In genomic region chr2:100820346-100821254, GRCh38 we compare ENCODE assay signal across 8 cellular contexts. TPM values are rescaled to one million over a fixed set of nuclear protein-coding genes. Genes with fewer than 3 reads are reported as not detected.
DNase-seq lines count a peak whose midpoint lies in the region; ATAC-seq and TF ChIP-seq lines count a peak whose summit lies in the region.

No MANE protein-coding gene starts in this region.

- H3K4me3 ChIP-seq in WERI-Rb-1 (ENCODE audit: low read depth, low read length) (peak overlapping the region; percentile 34), neuronal stem cell (ENCODE audit: low read length in 2 of 2) (peak overlapping the region; percentile 29 to 81), BE2C (ENCODE audit: low read depth, low read length) (no peak overlapping the region), OCI-LY7 (ENCODE audit: low read depth, low read length, poor library complexity, severe bottlenecking) (no peak overlapping the region)

- no peak overlapping the region for H2BK120ac ChIP-seq in neuronal stem cell (ENCODE audit: low read depth, low read length)

- H2BK12ac ChIP-seq in neuronal stem cell (ENCODE audit: low read length): no peak overlapping the region

- CTCF ChIA-PET in CD4-positive, alpha-beta T cell (lab: Charles Lee): no interaction called here
- CTCF ChIA-PET in OCI-LY7 (lab: Charles Lee; ENCODE audit: unreplicated experiment): no interaction called here

- H3K36me3 Mint-ChIP-seq in CD4-positive, alpha-beta T cell (ENCODE audit: low read depth): no peaks in the 10 kb centered on the region

- peak overlapping the region; percentile 83 for H3K18ac ChIP-seq in neuronal stem cell (ENCODE audit: low read length)

- no peak overlapping the region for H3K27ac ChIP-seq in CD4-positive, alpha-beta T cell (ENCODE audit: low read depth, low read length)
- no peak overlapping the region for H3K27ac ChIP-seq in WERI-Rb-1
- H3K27ac ChIP-seq in neuronal stem cell (replicated peaks; ENCODE audit: low read length): no peak overlapping the region
- H3K27ac ChIP-seq in OCI-LY7 (ENCODE audit: low read depth, low read length, poor library complexity, severe bottlenecking): no peak overlapping the region

- no peaks in the 10 kb centered on the region for H3K9me3 ChIP-seq in CD4-positive, alpha-beta T cell (ENCODE audit: control insufficient read depth, low read length)
- H3K9me3 ChIP-seq in WERI-Rb-1 (ENCODE audit: severe bottlenecking): no peaks in the 10 kb centered on the region
- H3K9me3 ChIP-seq in neuronal stem cell (replicated peaks in 1 of 2; ENCODE audit: control insufficient read depth in 2 of 2, insufficient read depth in 1 of 2, low read depth in 1 of 2, low read length in 2 of 2): no peaks in the 10 kb centered on the region
- no peaks in the 10 kb centered on the region for H3K9me3 ChIP-seq in BE2C
- no peaks in the 10 kb centered on the region for H3K9me3 ChIP-seq in OCI-LY7 (ENCODE audit: low read length)

- H3K36me3 ChIP-seq in WERI-Rb-1: no peaks in the 10 kb centered on the region
- H3K36me3 ChIP-seq in neuronal stem cell (replicated peaks in 1 of 2; ENCODE audit: control insufficient read depth in 2 of 2, insufficient read depth in 2 of 2, low read length in 2 of 2): no peaks in the 10 kb centered on the region
- no peaks in the 10 kb centered on the region for H3K36me3 ChIP-seq in BE2C
- no peaks in the 10 kb centered on the region for H3K36me3 ChIP-seq in OCI-LY7 (ENCODE audit: insufficient read depth, low read length)

- H3K27me3 Mint-ChIP-seq in CD4-positive, alpha-beta T cell: peaks cover 46% of the 10 kb centered on the region

- H3K9me2 ChIP-seq in OCI-LY7 (ENCODE audit: insufficient read depth, low read length): no peaks in the 10 kb centered on the region

- H3K14ac ChIP-seq in neuronal stem cell (ENCODE audit: low read length): no peak overlapping the region

- H3K27me3 ChIP-seq in CD4-positive, alpha-beta T cell (ENCODE audit: control insufficient read depth, insufficient read depth, low read length): peaks cover 19% of the 10 kb centered on the region
- H3K27me3 ChIP-seq in WERI-Rb-1 (ENCODE audit: insufficient read depth, low read depth, severe bottlenecking) (peaks cover 30% of the 10 kb centered on the region), neuronal stem cell (ENCODE audit: control insufficient read depth in 3 of 3, insufficient read depth in 3 of 3, low read depth in 1 of 3, low read length in 3 of 3) (peaks cover 14 to 88% (median 38%) of the 10 kb centered on the region in 3 experiments), BE2C (peaks cover 41% of the 10 kb centered on the region)

- no peaks in the 10 kb centered on the region for H3K79me1 ChIP-seq in neuronal stem cell (ENCODE audit: low read depth, low read length)

- H3K9ac ChIP-seq in neuronal stem cell (ENCODE audit: low read depth, low read length, poor library complexity): peak overlapping the region; percentile 84

- ATAC-seq in CD4-positive, alpha-beta T cell (ENCODE audit: poor library complexity): no peak
- peak; percentile 58 for ATAC-seq in esophagus mucosa
- ATAC-seq in HG03521 (IDR thresholded peaks at IDR 0.05; ENCODE audit: unreplicated experiment): no peak

- no peaks in the 10 kb centered on the region for H3K79me2 ChIP-seq in OCI-LY7 (ENCODE audit: insufficient read depth, low read depth, low read length)

- no CpG with 5 or more reads among the region's 90 CpGs for WGBS in neuronal stem cell (ENCODE audit: extremely low coverage in 2 of 2, insufficient read length in 2 of 2, insufficient replicate concordance in 1 of 2), 2 donors

- peak overlapping the region; percentile 58 for H2BK5ac ChIP-seq in neuronal stem cell (ENCODE audit: low read length)

- no peak overlapping the region for H3K27ac Mint-ChIP-seq in CD4-positive, alpha-beta T cell

- H3K4me1 ChIP-seq in neuronal stem cell (ENCODE audit: control insufficient read depth in 2 of 2, insufficient read depth in 1 of 2, low read depth in 1 of 2, low read length in 2 of 2) (peaks cover 0 to 5% of the 10 kb centered on the region in 2 donors), BE2C (no peaks in the 10 kb centered on the region), OCI-LY7 (ENCODE audit: insufficient read depth, low read length, poor library complexity, severe bottlenecking) (no peaks in the 10 kb centered on the region)

- no TSS peak for BruUV-seq in OCI-LY7 (replicated peaks; lab: Mats Ljungman, UMichigan)

- peak overlapping the region; percentile 32 for H2BK15ac ChIP-seq in neuronal stem cell (ENCODE audit: low read length)

- peak overlapping the region; percentile 77 for H3K23ac ChIP-seq in neuronal stem cell (ENCODE audit: low read depth, low read length, poor library complexity)

- H4K8ac ChIP-seq in neuronal stem cell (ENCODE audit: low read depth, low read length): no peak overlapping the region

- peak overlapping the region; percentile 72 for H3K4me3 Mint-ChIP-seq in CD4-positive, alpha-beta T cell

- H4K20me1 ChIP-seq in OCI-LY7 (ENCODE audit: insufficient read depth, low read length): no peaks in the 10 kb centered on the region

- H2AFZ ChIP-seq in neuronal stem cell (ENCODE audit: low read length) (peak overlapping the region; percentile 90), OCI-LY7 (ENCODE audit: low read length) (no peak overlapping the region)

- no peak overlapping the region for H2AK5ac ChIP-seq in neuronal stem cell (ENCODE audit: low read depth, low read length)

- POLR2A ChIA-PET in CD4-positive, alpha-beta T cell (lab: Charles Lee): interaction anchor here (1.0 kb wide), 1 partner anchor 179 kb away, joined by 3 read pairs; no protein-coding TSS in a partner anchor
- POLR2A ChIA-PET in OCI-LY7 (lab: Charles Lee): no interaction called here

- no peaks in the 10 kb centered on the region for H3K9me3 Mint-ChIP-seq in CD4-positive, alpha-beta T cell

- H4K91ac ChIP-seq in neuronal stem cell (ENCODE audit: low read depth, low read length, poor library complexity): no peak overlapping the region

- peak overlapping the region; percentile 85 for H3K4me2 ChIP-seq in neuronal stem cell (ENCODE audit: insufficient read depth, low read length, poor library complexity, severe bottlenecking)
- no peak overlapping the region for H3K4me2 ChIP-seq in OCI-LY7 (ENCODE audit: low read length)

- no peak for DNase-seq in CD4-positive, alpha-beta T cell
- DNase-seq in WERI-Rb-1: no peak
- no peak for DNase-seq in neuronal stem cell (ENCODE audit: low spot score)
- no peak for DNase-seq in middle frontal gyrus (ENCODE audit: extremely low spot score, low spot score)
- DNase-seq in BE2C: no peak
- DNase-seq in OCI-LY7 (ENCODE audit: low spot score): no peak

- no peak for TF ChIP-seq CTCF in CD4-positive, alpha-beta T cell (IDR thresholded peaks at IDR 0.05)
- TF ChIP-seq CTCF in WERI-Rb-1 (IDR thresholded peaks at IDR 0.05; ENCODE audit: low read depth, low read length) (no peak), BE2C (IDR thresholded peaks at IDR 0.05; ENCODE audit: low read depth, low read length) (no peak), OCI-LY7 (conservative IDR thresholded peaks at IDR 0.05; ENCODE audit: low read length) (no peak)

- intact Hi-C loops in CD4-positive, alpha-beta T cell (cut with DNase I, micrococcal nuclease): no loop called here
- intact Hi-C loops in OCI-LY7 (cut with micrococcal nuclease; ENCODE audit: unreplicated experiment): no loop called here

- peaks cover 19% of the 10 kb centered on the region for H3K4me1 Mint-ChIP-seq in CD4-positive, alpha-beta T cell (ENCODE audit: low read depth)

- no peak overlapping the region for H3K4ac ChIP-seq in neuronal stem cell (ENCODE audit: low read length)

RNA-seq across cellular contexts. Expression of gene NPAS2, which starts 0.7 kb away (rescaled TPM):
- total RNA-seq in CD4-positive, alpha-beta T cell: 10 to 100 TPM in 1 of 2 experiments, 1 to 10 TPM in 1; 9.8 to 10.7 TPM
- total RNA-seq in esophagus mucosa: 63.6 TPM
- 2.0 TPM for polyA plus RNA-seq in neuronal stem cell (2013, experiment 1 of 2)
- 2.0 TPM for polyA plus RNA-seq in neuronal stem cell (2013, experiment 2 of 2)
- polyA plus RNA-seq in BE2C (2012; ENCODE audit: insufficient read depth, insufficient read length, low read depth): 0.12 TPM
- total RNA-seq in OCI-LY7 (2014; rRNA removed; shearing (Covaris generic)): not detected in 2 replicates
- not detected in 2 replicates for total RNA-seq in OCI-LY7 (2022)

Comparison
In these comparisons a context has a peak if more than half of its experiments do, and no peak if none do; other contexts are left out.
1. H3K4me3 ChIP-seq: peak in WERI-Rb-1 (single experiment) and neuronal stem cell (2 of 2); none in BE2C (single experiment) and OCI-LY7 (single experiment).
2. RNA of gene NPAS2, which starts 0.7 kb away (total RNA-seq): 63.6 TPM in esophagus mucosa (single experiment) and 9.8 to 10.7 TPM in CD4-positive, alpha-beta T cell; not detected in OCI-LY7; every median in the first group is over 10 times any median in the second.